In the genomic region with DNA sequence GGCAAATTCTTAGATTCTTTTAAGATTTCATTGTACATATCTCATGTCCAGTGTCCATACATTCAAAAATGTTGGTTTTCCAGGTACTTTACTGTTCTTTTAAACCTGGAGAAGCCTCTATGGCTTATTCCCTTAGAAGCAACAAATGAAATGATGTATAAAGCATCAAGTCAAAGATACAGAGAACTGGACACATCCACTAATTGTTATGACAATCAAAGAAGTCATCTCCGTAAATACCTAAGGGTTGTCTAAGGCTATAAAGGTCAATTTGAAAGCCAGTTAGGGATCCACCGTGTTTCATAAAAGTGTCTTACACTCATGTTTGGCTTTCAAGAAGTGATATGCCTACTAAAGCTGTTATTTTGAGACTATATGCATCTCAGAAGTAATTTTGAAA, we compare ENCODE assay signal across 1 cellular context.
TF ChIP-seq lines count a peak whose summit lies in the region.

No MANE protein-coding gene starts in this region.

TF ChIP-seq in GM12878, 131 proteins besides CTCF, POLR2A, EP300 and RAD21:
- TF ChIP-seq YY1 (IDR thresholded peaks at IDR 0.05; ENCODE audit: low read depth, low read length) (no peak), PAX8 (IDR thresholded peaks at IDR 0.05) (no peak), POLR2AphosphoS5 (IDR thresholded peaks at IDR 0.05; ENCODE audit: low read length) (0 out of 2 replicates have a peak, but pooled peaks have one; percentile 16), WRNIP1 (IDR thresholded peaks at IDR 0.05; ENCODE audit: borderline replicate concordance, low read depth, low read length) (no peak), SP1 (IDR thresholded peaks at IDR 0.05; ENCODE audit: low read depth, low read length) (no peak), MEF2B (IDR thresholded peaks at IDR 0.05; ENCODE audit: partially characterized antibody, poor library complexity, severe bottlenecking) (no peak), SUPT20H (IDR thresholded peaks at IDR 0.05; ENCODE audit: borderline replicate concordance, control insufficient read depth, low read depth, low read length) (no peak)
- TF ChIP-seq, protein P1, sequence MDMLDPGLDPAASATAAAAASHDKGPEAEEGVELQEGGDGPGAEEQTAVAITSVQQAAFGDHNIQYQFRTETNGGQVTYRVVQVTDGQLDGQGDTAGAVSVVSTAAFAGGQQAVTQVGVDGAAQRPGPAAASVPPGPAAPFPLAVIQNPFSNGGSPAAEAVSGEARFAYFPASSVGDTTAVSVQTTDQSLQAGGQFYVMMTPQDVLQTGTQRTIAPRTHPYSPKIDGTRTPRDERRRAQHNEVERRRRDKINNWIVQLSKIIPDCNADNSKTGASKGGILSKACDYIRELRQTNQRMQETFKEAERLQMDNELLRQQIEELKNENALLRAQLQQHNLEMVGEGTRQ (IDR thresholded peaks at IDR 0.05; ENCODE audit: borderline replicate concordance, low read depth, low read length) = no peak
